In the genomic region with DNA sequence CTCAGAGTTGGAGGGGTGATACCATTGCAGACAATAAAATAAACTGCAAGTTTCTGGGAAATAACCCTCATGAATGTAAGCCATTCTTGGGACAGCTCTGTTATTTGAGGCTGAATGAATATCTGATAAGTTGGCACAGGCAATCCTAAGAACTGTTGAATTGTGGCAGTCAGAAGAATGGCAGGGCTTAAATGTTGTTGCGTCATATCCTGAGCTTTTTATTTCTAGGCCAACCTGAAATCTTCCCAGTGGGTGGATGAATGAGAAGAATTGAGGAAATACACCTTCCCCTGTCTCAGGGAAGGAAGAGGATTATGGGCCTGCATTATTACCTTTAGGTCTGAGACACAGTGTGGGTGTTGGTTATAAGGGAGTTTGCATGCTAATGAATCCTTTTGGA, we compare ENCODE assay signal across 18 cellular contexts.
A peak's percentile ranks its signal among the peaks of the same experiment; 100 is the strongest.
DNase-seq lines count a peak whose midpoint lies in the region; ATAC-seq, FAIRE-seq and TF ChIP-seq lines count a peak whose summit lies in the region.
"Had no signal": no experiment of that assay in that cellular context is flagged by ENCODE, and none has a peak within 500 bp of the region (broad histone marks: within the 10 kb centered on the region; RNA-seq: fewer than 3 reads in every experiment).

No MANE protein-coding gene starts in this region.

- FAIRE-seq in small intestine (lab: Jason Lieb, UNC): no peak
- FAIRE-seq: G401.6, islet of Langerhans, urothelium cell line had no signal

- intact Hi-C loops in heart right ventricle (cut with DNase I) (loop anchor here in 5 of 10 donors (5.0 to 10.0 kb wide), 6 partner anchors 40 to 160 kb away; a partner anchor contains a TSS), Right ventricle myocardium inferior (cut with DNase I) (loop anchor here (2.0 to 5.0 kb wide), 5 partner anchors 40 to 157 kb away; a partner anchor contains a TSS), ascending aorta (cut with DNase I) (loop anchor here (5.0 kb wide), 1 partner anchor 65 kb away; a partner anchor contains a TSS), right cardiac atrium (cut with DNase I) (loop anchor here in 2 of 4 donors (10.0 kb wide), 2 partner anchors 47 to 83 kb away; no protein-coding TSS in a partner anchor)

- H3K9me3 ChIP-seq in heart right ventricle (no peaks in the 10 kb centered on the region), ascending aorta (no peaks in the 10 kb centered on the region), right cardiac atrium (ENCODE audit: control insufficient read depth, low read length) (no peaks in the 10 kb centered on the region), subcutaneous abdominal adipose tissue (ENCODE audit: control insufficient read depth in 5 of 5, low read length in 5 of 5) (no peaks in the 10 kb centered on the region), small intestine (ENCODE audit: control insufficient read depth, low read depth) (no peaks in the 10 kb centered on the region)

- H3K4me1 ChIP-seq in heart right ventricle: peaks cover 0 to 35% (median 11%) of the 10 kb centered on the region in 9 donors
- peaks cover 0 to 12% of the 10 kb centered on the region in 2 donors for H3K4me1 ChIP-seq in ascending aorta
- H3K4me1 ChIP-seq in right cardiac atrium (ENCODE audit: control insufficient read depth, insufficient read depth, low read length): peaks cover 7% of the 10 kb centered on the region
- peaks cover 0 to 37% (median 19%) of the 10 kb centered on the region in 5 donors for H3K4me1 ChIP-seq in subcutaneous abdominal adipose tissue (ENCODE audit: control insufficient read depth in 5 of 5, insufficient read depth in 5 of 5, low read length in 5 of 5)
- peaks cover 0 to 1% of the 10 kb centered on the region in 2 donors for H3K4me1 ChIP-seq in small intestine (ENCODE audit: control insufficient read depth in 2 of 2, insufficient read depth in 1 of 2, low read depth in 1 of 2, low read length in 1 of 2)

- DNase-seq in heart right ventricle: no peak
- no peak for DNase-seq in Right ventricle myocardium inferior (ENCODE audit: missing footprints)
- no peak for DNase-seq in ascending aorta (ENCODE audit: low spot score in 2 of 2)
- DNase-seq in right cardiac atrium: no peak
- no peak for DNase-seq in RPMI8226
- DNase-seq in small intestine: no peak
- DNase-seq: activated CD4-positive, alpha-beta T cell treated with anti-CD3 and anti-CD28 coated beads, Interleukin-2, amount 10 ng/mL, durations not matched to agents 7 days and 5 days; cerebellar nuclear complex; endodermal cell; glutamatergic neuron; NK-92 treated with Interleukin-12 subunit alpha and Interleukin-12 subunit beta, amount 100 ng/mL, for 24 hours; stimulated activated naive CD8-positive, alpha-beta T cell treated with anti-CD3 and anti-CD28 coated beads, Interleukin-15, Interleukin-2, amounts not matched to agents 100 U/mL and 50 U/mL, for 24 hours had no signal

- H3K27me3 ChIP-seq in heart right ventricle (no peaks in the 10 kb centered on the region), ascending aorta (no peaks in the 10 kb centered on the region), right cardiac atrium (ENCODE audit: control insufficient read depth, insufficient read depth) (no peaks in the 10 kb centered on the region), subcutaneous abdominal adipose tissue (ENCODE audit: control insufficient read depth in 5 of 5, insufficient read depth in 4 of 5, low read length in 5 of 5) (no peaks in the 10 kb centered on the region), small intestine (ENCODE audit: control insufficient read depth in 2 of 2, insufficient read depth in 2 of 2, low read length in 2 of 2) (no peaks in the 10 kb centered on the region)

- WGBS in heart right ventricle, 2 donors: 81 to 86% methylated on average over 1 of the region's 1 CpG
- 67% methylated on average over 1 of the region's 1 CpG for WGBS in right cardiac atrium
- 90 to 95% (median 92%) methylated on average over 1 of the region's 1 CpG for WGBS in small intestine, 3 donors

- no peak for ATAC-seq in heart right ventricle
- no peak for ATAC-seq in Right ventricle myocardium inferior
- no peak for ATAC-seq in right cardiac atrium
- no peak for ATAC-seq in GM19397 (IDR thresholded peaks at IDR 0.05; ENCODE audit: unreplicated experiment)
- ATAC-seq: stimulated activated naive CD8-positive, alpha-beta T cell treated with anti-CD3 and anti-CD28 coated beads, Interleukin-15, Interleukin-2, amounts not matched to agents 100 U/mL and 50 U/mL, for 24 hours had no signal

- H3K27ac ChIP-seq in heart right ventricle (peak overlapping the region in 7 of 10 donors; percentile 50 to 83 (median 70)), ascending aorta (peak overlapping the region; percentile 10 to 14), right cardiac atrium (ENCODE audit: low read length) (peak overlapping the region; percentile 9), subcutaneous abdominal adipose tissue (ENCODE audit: low read depth, low read length) (peak overlapping the region; percentile 71), small intestine (ENCODE audit: low read depth in 1 of 2, low read length in 1 of 2) (no peak overlapping the region)
- H3K27ac ChIP-seq: KMS-11 had no signal

- H3K4me3 ChIP-seq in heart right ventricle: no peak overlapping the region
- H3K4me3 ChIP-seq in ascending aorta: no peak overlapping the region
- H3K4me3 ChIP-seq in right cardiac atrium (ENCODE audit: low read length): no peak overlapping the region
- no peak overlapping the region for H3K4me3 ChIP-seq in subcutaneous abdominal adipose tissue (ENCODE audit: low read depth in 1 of 5, low read length in 5 of 5)
- no peak overlapping the region for H3K4me3 ChIP-seq in small intestine (ENCODE audit: low read depth in 1 of 2, low read length in 2 of 2)

- no peak overlapping the region for H3K9ac ChIP-seq in subcutaneous abdominal adipose tissue (ENCODE audit: low read length in 5 of 5)
- H3K9ac ChIP-seq: KMS-11 had no signal

- TF ChIP-seq CTCF in heart right ventricle (IDR thresholded peaks at IDR 0.05): no peak
- TF ChIP-seq CTCF in ascending aorta (IDR thresholded peaks at IDR 0.05): no peak

- no peaks in the 10 kb centered on the region for H3K36me3 ChIP-seq in heart right ventricle
- no peaks in the 10 kb centered on the region for H3K36me3 ChIP-seq in ascending aorta
- H3K36me3 ChIP-seq in subcutaneous abdominal adipose tissue (ENCODE audit: control insufficient read depth in 5 of 5, insufficient read depth in 5 of 5, low read length in 5 of 5): no peaks in the 10 kb centered on the region
- H3K36me3 ChIP-seq in small intestine (ENCODE audit: control insufficient read depth in 2 of 2, insufficient read depth in 2 of 2, low read length in 2 of 2): no peaks in the 10 kb centered on the region

Comparison
In these comparisons a context has a peak if more than half of its experiments do, and no peak if none do; other contexts are left out.
1. H3K27ac ChIP-seq: peak in heart right ventricle (7 of 10), ascending aorta (2 of 2), right cardiac atrium (single experiment) and subcutaneous abdominal adipose tissue (single experiment); none in small intestine (0 of 2).